Comparison of ENCODE assay signal across 8 cellular contexts in the genomic region with DNA sequence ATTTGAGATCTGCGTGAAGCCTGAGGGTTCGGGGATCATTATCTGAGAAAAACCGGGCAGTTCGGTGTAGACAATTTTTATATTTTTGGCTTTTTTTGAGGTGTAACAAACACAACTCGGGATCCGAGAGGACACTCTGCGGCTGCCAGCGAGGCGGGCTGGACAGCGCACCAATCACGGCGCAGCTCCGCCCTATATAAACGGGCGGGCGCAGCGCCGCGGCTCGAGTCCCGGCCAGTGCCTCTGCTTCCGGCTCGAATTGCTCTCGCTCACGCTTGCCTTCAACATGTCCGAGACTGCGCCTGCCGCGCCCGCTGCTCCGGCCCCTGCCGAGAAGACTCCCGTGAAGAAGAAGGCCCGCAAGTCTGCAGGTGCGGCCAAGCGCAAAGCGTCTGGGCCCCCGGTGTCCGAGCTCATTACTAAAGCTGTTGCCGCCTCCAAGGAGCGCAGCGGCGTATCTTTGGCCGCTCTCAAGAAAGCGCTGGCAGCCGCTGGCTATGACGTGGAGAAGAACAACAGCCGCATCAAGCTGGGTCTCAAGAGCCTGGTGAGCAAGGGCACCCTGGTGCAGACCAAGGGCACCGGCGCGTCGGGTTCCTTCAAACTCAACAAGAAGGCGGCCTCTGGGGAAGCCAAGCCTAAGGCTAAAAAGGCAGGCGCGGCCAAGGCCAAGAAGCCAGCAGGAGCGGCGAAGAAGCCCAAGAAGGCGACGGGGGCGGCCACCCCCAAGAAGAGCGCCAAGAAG.
DNase-seq lines count a peak whose midpoint lies in the region; ATAC-seq and TF ChIP-seq lines count a peak whose summit lies in the region.

No MANE protein-coding gene starts in this region.

- peak overlapping the region; percentile 86 for H3K4me3 Mint-ChIP-seq in activated T-cell treated with anti-CD3 and anti-CD28 coated beads, Interleukin-2, amount 50 U/mL, for 24 hours

- peak; percentile 98 for TF ChIP-seq POLR2A in erythroblast (IDR thresholded peaks at IDR 0.05; ENCODE audit: low read length)

- in situ Hi-C loops in Caki2 (cut with HindIII; ENCODE audit: low pct_unique_long_range_greater_than_20kb, low sequenced_read_pairs) = no loop called here

- no peaks in the 10 kb centered on the region for H3K9me2 ChIP-seq in OCI-LY7 (ENCODE audit: insufficient read depth, low read length)

- H3K9me3 Mint-ChIP-seq in activated T-cell treated with anti-CD3 and anti-CD28 coated beads, Interleukin-2, amount 50 U/mL, for 24 hours = no peaks in the 10 kb centered on the region

- intact Hi-C loops in OCI-LY7 (cut with micrococcal nuclease; ENCODE audit: unreplicated experiment) = loop anchor here (2.0 to 5.0 kb wide), 2 partner anchors 99 to 1711 kb away; a partner anchor contains a TSS

- H3K36me3 ChIP-seq in HUES6 (ENCODE audit: control insufficient read depth, insufficient read depth, low read length) (no peaks in the 10 kb centered on the region), OCI-LY7 (ENCODE audit: insufficient read depth, low read length) (no peaks in the 10 kb centered on the region), mucosa of stomach (ENCODE audit: control insufficient read depth, insufficient read depth, low read length) (no peaks in the 10 kb centered on the region)

- no peaks in the 10 kb centered on the region for H4K20me1 ChIP-seq in OCI-LY7 (ENCODE audit: insufficient read depth, low read length)

- H3K4me3 ChIP-seq in HUES6 (ENCODE audit: low read depth, low read length) = peak overlapping the region; percentile 96
- peak overlapping the region; percentile 79 for H3K4me3 ChIP-seq in OCI-LY7 (ENCODE audit: low read depth, low read length, poor library complexity, severe bottlenecking)
- peak overlapping the region; percentile 75 for H3K4me3 ChIP-seq in mucosa of stomach (ENCODE audit: low read length)

- TF ChIP-seq CTCF in OCI-LY7 (conservative IDR thresholded peaks at IDR 0.05; ENCODE audit: low read length) = no peak

- peak overlapping the region; percentile 96 for H3K27ac Mint-ChIP-seq in activated T-cell treated with anti-CD3 and anti-CD28 coated beads, Interleukin-2, amount 50 U/mL, for 24 hours

- DNase-seq in Caki2 (ENCODE audit: low read depth) (peak; percentile 94), OCI-LY7 (ENCODE audit: low spot score) (peak; percentile 88), erythroblast (lab: John Stamatoyannopoulos, UW) (peak; percentile 92 to 96)
- DNase-seq in activated T-cell treated with anti-CD3 and anti-CD28 coated beads, Interleukin-2, amount 50 U/mL, for 24 hours = peak; percentile 94
- DNase-seq in stimulated activated CD8-positive, alpha-beta memory T cell treated with anti-CD3 and anti-CD28 coated beads, Interleukin-4, amount 100 ng/mL, for 4 hours (ENCODE audit: low read depth in 2 of 2, low spot score in 1 of 2) = peak; percentile 42 to 57

- no peaks in the 10 kb centered on the region for H3K9me3 ChIP-seq in HUES6 (ENCODE audit: control insufficient read depth, insufficient read depth, low read depth, low read length)
- H3K9me3 ChIP-seq in OCI-LY7 (ENCODE audit: low read length) = no peaks in the 10 kb centered on the region
- no peaks in the 10 kb centered on the region for H3K9me3 ChIP-seq in mucosa of stomach (ENCODE audit: control insufficient read depth, low read length)

- peak overlapping the region; percentile 79 for H3K4me2 ChIP-seq in OCI-LY7 (ENCODE audit: low read length)

- H3K9ac ChIP-seq in HUES6 (ENCODE audit: low read length) = peak overlapping the region; percentile 98
- peak overlapping the region; percentile 95 for H3K9ac ChIP-seq in mucosa of stomach (ENCODE audit: low read length)

- peaks cover 43% of the 10 kb centered on the region for H3K4me1 Mint-ChIP-seq in activated T-cell treated with anti-CD3 and anti-CD28 coated beads, Interleukin-2, amount 50 U/mL, for 24 hours (ENCODE audit: low read depth)

- POLR2A ChIA-PET in OCI-LY7 (lab: Charles Lee) = interaction anchor here (0.6 to 11.6 kb wide), 32 partner anchors 8 to 1663 kb away, joined by 3 to 330 read pairs (median 6); a partner anchor contains a TSS

- 0 out of 2 replicates have a peak, but pooled peaks cover 7% of the 10 kb centered on the region for H3K79me2 ChIP-seq in OCI-LY7 (ENCODE audit: insufficient read depth, low read depth, low read length)

- peak overlapping the region; percentile 91; the same call in 1 of the 2 replicates for H2AFZ ChIP-seq in OCI-LY7 (ENCODE audit: low read length)

- H3K4me1 ChIP-seq in HUES6 (ENCODE audit: control insufficient read depth, insufficient read depth, low read length) (peaks cover 7% of the 10 kb centered on the region), OCI-LY7 (ENCODE audit: insufficient read depth, low read length, poor library complexity, severe bottlenecking) (peaks cover 29% of the 10 kb centered on the region), mucosa of stomach (ENCODE audit: control insufficient read depth, insufficient read depth, low read length) (peaks cover 6% of the 10 kb centered on the region)

- no peaks in the 10 kb centered on the region for H3K27me3 Mint-ChIP-seq in activated T-cell treated with anti-CD3 and anti-CD28 coated beads, Interleukin-2, amount 50 U/mL, for 24 hours

- H3K36me3 Mint-ChIP-seq in activated T-cell treated with anti-CD3 and anti-CD28 coated beads, Interleukin-2, amount 50 U/mL, for 24 hours (ENCODE audit: low read depth) = peaks cover 22% of the 10 kb centered on the region

- H3K27me3 ChIP-seq in HUES6 (ENCODE audit: control insufficient read depth, insufficient read depth, low read length) (no peaks in the 10 kb centered on the region), mucosa of stomach (ENCODE audit: control insufficient read depth, insufficient read depth, low read length) (no peaks in the 10 kb centered on the region)

- peak; percentile 42 for ATAC-seq in GM21423 (IDR thresholded peaks at IDR 0.05; ENCODE audit: unreplicated experiment)

- peak overlapping the region; percentile 99 for H3K27ac ChIP-seq in HUES6 (ENCODE audit: low read depth, low read length)
- H3K27ac ChIP-seq in OCI-LY7 (ENCODE audit: low read depth, low read length, poor library complexity, severe bottlenecking) = peak overlapping the region; percentile 99

- CTCF ChIA-PET in OCI-LY7 (lab: Charles Lee; ENCODE audit: unreplicated experiment) = interaction anchor here (0.6 kb wide), 1 partner anchor 111 kb away, joined by 3 read pairs; no protein-coding TSS in a partner anchor

- BruUV-seq in OCI-LY7 (replicated peaks; lab: Mats Ljungman, UMichigan) = TSS peak; percentile 92

Comparison
In these comparisons a context has a peak if more than half of its experiments do, and no peak if none do; other contexts are left out.
1. Peak in every context shown above with its lines: DNase-seq, ATAC-seq, H3K4me3 ChIP-seq and H3K27ac ChIP-seq.